Comparison of ENCODE assay signal across 8 cellular contexts in the genomic region with DNA sequence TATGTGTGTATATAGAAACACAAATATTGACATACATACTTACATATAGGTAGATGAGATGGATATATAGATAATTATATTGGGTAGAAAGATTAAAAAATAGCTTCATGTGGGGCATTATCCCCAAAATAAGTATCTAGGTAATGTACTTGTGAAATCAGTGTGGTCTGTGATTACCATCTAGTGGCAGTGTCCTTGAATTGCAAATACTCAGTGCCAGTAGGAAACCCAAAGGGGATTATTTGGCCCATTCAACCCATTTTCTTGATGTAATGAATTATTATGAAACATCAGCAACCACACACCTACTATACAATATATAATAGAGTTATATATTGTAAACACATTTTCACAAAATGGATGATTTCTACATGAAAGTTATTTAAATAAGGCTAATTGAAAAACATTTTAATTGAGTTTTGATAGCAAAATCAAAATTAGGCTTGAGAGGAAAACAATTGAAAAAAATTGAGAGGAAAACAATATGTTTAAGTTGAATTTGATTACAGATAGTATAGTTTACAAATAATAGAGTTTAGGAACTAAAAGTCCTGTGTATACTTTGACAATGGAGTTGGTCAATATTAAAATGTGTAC.
A peak's percentile ranks its signal among the peaks of the same experiment; 100 is the strongest.
DNase-seq lines count a peak whose midpoint lies in the region; ATAC-seq and TF ChIP-seq lines count a peak whose summit lies in the region.

No MANE protein-coding gene starts in this region.

- no peaks in the 10 kb centered on the region for H3K36me3 ChIP-seq in left ventricle myocardium inferior
- no peaks in the 10 kb centered on the region for H3K36me3 ChIP-seq in WERI-Rb-1
- no peaks in the 10 kb centered on the region for H3K36me3 ChIP-seq in kidney epithelial cell (ENCODE audit: control insufficient read depth, insufficient read depth, low read length)

- peaks cover 2% of the 10 kb centered on the region for H3K9me3 ChIP-seq in left ventricle myocardium inferior (replicated peaks)
- no peaks in the 10 kb centered on the region for H3K9me3 ChIP-seq in right cardiac atrium (ENCODE audit: control insufficient read depth, low read length)
- H3K9me3 ChIP-seq in WERI-Rb-1 (ENCODE audit: severe bottlenecking) = no peaks in the 10 kb centered on the region

- no peaks in the 10 kb centered on the region for H3K4me1 ChIP-seq in left ventricle myocardium inferior
- no peaks in the 10 kb centered on the region for H3K4me1 ChIP-seq in right cardiac atrium (ENCODE audit: control insufficient read depth, insufficient read depth, low read length)

- H3K4me3 ChIP-seq in left ventricle myocardium inferior (no peak overlapping the region), right cardiac atrium (ENCODE audit: low read length) (no peak overlapping the region), WERI-Rb-1 (ENCODE audit: low read depth, low read length) (no peak overlapping the region), kidney epithelial cell (ENCODE audit: low read depth, low read length) (no peak overlapping the region)

- TF ChIP-seq CTCF in left ventricle myocardium inferior (IDR thresholded peaks at IDR 0.05; ENCODE audit: borderline replicate concordance) (peak; percentile 38), LNCAP (IDR thresholded peaks at IDR 0.05) (peak; percentile 80), WERI-Rb-1 (IDR thresholded peaks at IDR 0.05; ENCODE audit: low read depth, low read length) (peak; percentile 62), kidney epithelial cell (IDR thresholded peaks at IDR 0.05; ENCODE audit: insufficient read depth, low read length, poor library complexity, severe bottlenecking) (peak; percentile 68), omental fat pad (IDR thresholded peaks at IDR 0.05) (no peak)

- no peak for ATAC-seq in right cardiac atrium
- ATAC-seq in HG03196 (IDR thresholded peaks at IDR 0.05; ENCODE audit: unreplicated experiment) = no peak
- no peak for ATAC-seq in GM21526 (IDR thresholded peaks at IDR 0.05; ENCODE audit: low FRiP score, unreplicated experiment)
- ATAC-seq in omental fat pad (ENCODE audit: low FRiP score) = no peak

- no peak for DNase-seq in left ventricle myocardium inferior
- DNase-seq in right cardiac atrium = no peak
- peak; percentile 36 for DNase-seq in WERI-Rb-1
- peak; percentile 2 for DNase-seq in kidney epithelial cell (ENCODE audit: low read depth)
- DNase-seq in omental fat pad (ENCODE audit: low spot score) = no peak

- intact Hi-C loops in left ventricle myocardium inferior (cut with micrococcal nuclease) = no loop called here
- intact Hi-C loops in right cardiac atrium (cut with DNase I) = no loop called here

- H3K27ac ChIP-seq in left ventricle myocardium inferior (replicated peaks) = no peak overlapping the region
- H3K27ac ChIP-seq in right cardiac atrium (ENCODE audit: low read length) = no peak overlapping the region
- no peak overlapping the region for H3K27ac ChIP-seq in WERI-Rb-1

- H3K27me3 ChIP-seq in left ventricle myocardium inferior (ENCODE audit: low read depth) (no peaks in the 10 kb centered on the region), right cardiac atrium (ENCODE audit: control insufficient read depth, insufficient read depth) (no peaks in the 10 kb centered on the region), WERI-Rb-1 (ENCODE audit: insufficient read depth, low read depth, severe bottlenecking) (no peaks in the 10 kb centered on the region), kidney epithelial cell (ENCODE audit: control insufficient read depth, insufficient read depth, low read length) (no peaks in the 10 kb centered on the region)

Comparison
In these comparisons a context has a peak if more than half of its experiments do, and no peak if none do; other contexts are left out.
1. DNase-seq: peak in WERI-Rb-1 (single experiment) and kidney epithelial cell (single experiment); none in left ventricle myocardium inferior (single experiment), right cardiac atrium (0 of 3) and omental fat pad (single experiment).
2. CTCF ChIP-seq: peak in left ventricle myocardium inferior (single experiment), LNCAP (single experiment), WERI-Rb-1 (single experiment) and kidney epithelial cell (single experiment); none in omental fat pad (0 of 3).